Comparison of ENCODE assay signal across 3 cellular contexts in genomic region chr18:78438235-78438634, GRCh38.
TF ChIP-seq lines count a peak whose summit lies in the region.
"Not testable (repeated sequence)": the region's sequence is repeated elsewhere in the genome, so short reads cannot be mapped to it uniquely, and the experiment has no call there.

No MANE protein-coding gene starts in this region.

TF ChIP-seq in Ishikawa, 13 proteins besides CTCF, POLR2A, EP300 and RAD21:
- peak; percentile 25; the same call in 1 of the 2 replicates for TF ChIP-seq USF1 (IDR thresholded peaks at IDR 0.05)

TF ChIP-seq in K562, 482 proteins besides CTCF, POLR2A, EP300 and RAD21 (continued from another document):
- peak in 1 of 2 experiments; percentile 12 for TF ChIP-seq E2F6 (IDR thresholded peaks at IDR 0.05; ENCODE audit: borderline replicate concordance in 1 of 2, extremely low read depth in 1 of 2, insufficient read depth in 1 of 2, insufficient read length in 1 of 2, low read depth in 1 of 2, low read length in 1 of 2, poor library complexity in 1 of 2, severe bottlenecking in 1 of 2)
- TF ChIP-seq USF2 (CRISPR knock-in tag; IDR thresholded peaks at IDR 0.05) = 0 out of 2 replicates have a peak, but pooled peaks have one; percentile 15
- TF ChIP-seq TFE3 (CRISPR knock-in tag; IDR thresholded peaks at IDR 0.05) = peak; percentile 39

TF ChIP-seq in HepG2, 621 proteins besides CTCF, POLR2A, EP300 and RAD21:
- peak; percentile 47; the same call in 1 of the 2 replicates for TF ChIP-seq USF2 (IDR thresholded peaks at IDR 0.05; ENCODE audit: low read depth, low read length)
- not testable (repeated sequence) for TF ChIP-seq USF2 (CRISPR knock-in tag; IDR thresholded peaks at IDR 0.05; ENCODE audit: borderline replicate concordance)
- TF ChIP-seq RAD51 (IDR thresholded peaks at IDR 0.05; ENCODE audit: borderline replicate concordance) = peak; percentile 45; the same call in 1 of the 2 replicates
- TF ChIP-seq ZNF18 (CRISPR knock-in tag; IDR thresholded peaks at IDR 0.05; ENCODE audit: insufficient replicate concordance) = peak; percentile 75
